14 cellular contexts compared by ENCODE assay signal in genomic region chr13:97238432-97238831, GRCh38. TPM values are rescaled to one million over a fixed set of nuclear protein-coding genes. Genes with fewer than 3 reads are reported as not detected.
DNase-seq lines count a peak whose midpoint lies in the region; ATAC-seq and TF ChIP-seq lines count a peak whose summit lies in the region.
"Had no signal": no experiment of that assay in that cellular context is flagged by ENCODE, and none has a peak within 500 bp of the region (broad histone marks: within the 10 kb centered on the region; RNA-seq: fewer than 3 reads in every experiment).

No MANE protein-coding gene starts in this region.

- no peak overlapping the region for H3K27ac Mint-ChIP-seq in activated T-helper 17 cell treated with anti-CD3 and anti-CD28 coated beads, Interleukin-2, amount 50 U/mL, for 72 hours

- in situ Hi-C loops in transverse colon (cut with MboI; ENCODE audit: low pct_ligation_motif_present in 1 of 4, low pct_unique_long_range_greater_than_20kb in 1 of 4, low sequenced_read_pairs in 3 of 4), result no loop called here
- in situ Hi-C loops in G401 (cut with HindIII; ENCODE audit: low sequenced_read_pairs), result no loop called here

- no peak for TF ChIP-seq EP300 in transverse colon (IDR thresholded peaks at IDR 0.05; ENCODE audit: low read depth)

- H3K27ac ChIP-seq in right cardiac atrium (ENCODE audit: low read length) (peak overlapping the region; percentile 76), muscle layer of colon (ENCODE audit: low read depth, low read length) (peak overlapping the region; percentile 27), transverse colon (peak overlapping the region; percentile 32 to 73 (median 50))
- H3K27ac ChIP-seq: BLaER1, prostate gland had no signal

- H3K4me1 Mint-ChIP-seq in activated T-helper 17 cell treated with anti-CD3 and anti-CD28 coated beads, Interleukin-2, amount 50 U/mL, for 72 hours, result peaks cover 47% of the 10 kb centered on the region

- 82% methylated on average over 5 of the region's 5 CpGs for WGBS in right cardiac atrium
- 67 to 68% methylated on average over 4 to 5 of the region's 5 CpGs for WGBS in transverse colon (ENCODE audit: low coverage in 1 of 2), 2 donors

- no peaks in the 10 kb centered on the region for H3K9me3 ChIP-seq in right cardiac atrium (ENCODE audit: control insufficient read depth, low read length)
- no peaks in the 10 kb centered on the region for H3K9me3 ChIP-seq in muscle layer of colon (ENCODE audit: low read length)
- H3K9me3 ChIP-seq in transverse colon, result no peaks in the 10 kb centered on the region
- H3K9me3 ChIP-seq: adrenal gland, prostate gland had no signal

- TF ChIP-seq POLR2A in transverse colon (IDR thresholded peaks at IDR 0.05), result no peak

- TF ChIP-seq CTCF in transverse colon (IDR thresholded peaks at IDR 0.05), result no peak

- H3K36me3 ChIP-seq in muscle layer of colon (ENCODE audit: insufficient read depth, low read length), result peaks cover 9% of the 10 kb centered on the region
- H3K36me3 ChIP-seq in transverse colon, result no peaks in the 10 kb centered on the region
- H3K36me3 ChIP-seq: adrenal gland, prostate gland had no signal

- DNase-seq in right cardiac atrium (peak in 1 of 3 donors; percentile 26), left ventricle myocardium superior (no peak), transverse colon (no peak), G401 (ENCODE audit: low spot score) (no peak), foreskin melanocyte (no peak)
- no peak for DNase-seq in activated CD4-positive, CD25-positive, alpha-beta regulatory T cell treated with anti-CD3 and anti-CD28 coated beads, Interleukin-2, amount 50 U/mL, for 72 hours
- DNase-seq: adrenal gland, H7, NCI-H2081 treated with DMSO at 0.1 percent for 48 hours, NCI-H524 treated with DMSO at 0.1 percent for 48 hours had no signal

- H3K4me3 ChIP-seq in right cardiac atrium (ENCODE audit: low read length) (no peak overlapping the region), muscle layer of colon (ENCODE audit: low read depth in 1 of 2, low read length in 2 of 2) (no peak overlapping the region), transverse colon (no peak overlapping the region)
- H3K4me3 ChIP-seq: adrenal gland, BLaER1, prostate gland had no signal

- H3K4me1 ChIP-seq in right cardiac atrium (ENCODE audit: control insufficient read depth, insufficient read depth, low read length) (peaks cover 42% of the 10 kb centered on the region), muscle layer of colon (ENCODE audit: insufficient read depth, low read length) (peaks cover 100% of the 10 kb centered on the region), transverse colon (peaks cover 31 to 89% (median 79%) of the 10 kb centered on the region in 4 donors)
- H3K4me1 ChIP-seq: prostate gland had no signal

- H3K27me3 Mint-ChIP-seq in activated T-helper 17 cell treated with anti-CD3 and anti-CD28 coated beads, Interleukin-2, amount 50 U/mL, for 72 hours, result no peaks in the 10 kb centered on the region

- peaks cover 23% of the 10 kb centered on the region for H3K36me3 Mint-ChIP-seq in activated T-helper 17 cell treated with anti-CD3 and anti-CD28 coated beads, Interleukin-2, amount 50 U/mL, for 72 hours (ENCODE audit: low read depth)

- no peaks in the 10 kb centered on the region for H3K27me3 ChIP-seq in right cardiac atrium (ENCODE audit: control insufficient read depth, insufficient read depth)
- no peaks in the 10 kb centered on the region for H3K27me3 ChIP-seq in muscle layer of colon (ENCODE audit: control insufficient read depth in 1 of 2, insufficient read depth in 2 of 2, low read length in 2 of 2)
- no peaks in the 10 kb centered on the region for H3K27me3 ChIP-seq in transverse colon
- H3K27me3 ChIP-seq: adrenal gland, BLaER1 had no signal

- intact Hi-C loops in right cardiac atrium (cut with DNase I), result no loop called here
- intact Hi-C loops in left ventricle myocardium superior (cut with micrococcal nuclease), result no loop called here
- intact Hi-C loops in transverse colon (cut with DNase I; ENCODE audit: low total_unique reads), result no loop called here

- H3K4me3 Mint-ChIP-seq in activated T-helper 17 cell treated with anti-CD3 and anti-CD28 coated beads, Interleukin-2, amount 50 U/mL, for 72 hours, result peak overlapping the region; percentile 1

- H3K9me3 Mint-ChIP-seq in activated T-helper 17 cell treated with anti-CD3 and anti-CD28 coated beads, Interleukin-2, amount 50 U/mL, for 72 hours, result no peaks in the 10 kb centered on the region

- ATAC-seq in right cardiac atrium, result no peak
- ATAC-seq in left ventricle myocardium superior, result no peak
- ATAC-seq in activated T-helper 17 cell treated with anti-CD3 and anti-CD28 coated beads, Interleukin-2, amount 50 U/mL, for 72 hours (replicated peaks), result peak; percentile 80

- H3K9ac ChIP-seq in muscle layer of colon (ENCODE audit: low read length), result no peak overlapping the region
- H3K9ac ChIP-seq: BLaER1 had no signal

RNA-seq across cellular contexts. Expression of gene MBNL2, which starts 16.3 kb away (rescaled TPM):
- total RNA-seq in right cardiac atrium (10 to 100 TPM; 71.8 to 89.6 (median 76.2) TPM), left ventricle myocardium superior (66.7 TPM), transverse colon (10 to 100 TPM; 26.9 to 53.7 (median 46.1) TPM)
- 23.2 TPM for polyA plus RNA-seq in right cardiac atrium
- total RNA-seq in activated T-helper 17 cell treated with anti-CD3 and anti-CD28 coated beads, Interleukin-2, amount 50 U/mL, for 72 hours, result 10 to 100 TPM; 13.4 to 27.2 TPM
- total RNA-seq in G401 (2014; rRNA removed; shearing (Covaris generic)), result 1.7 and 3.0 TPM in 2 replicates
